Comparison of ENCODE assay signal across 24 cellular contexts in the genomic region with DNA sequence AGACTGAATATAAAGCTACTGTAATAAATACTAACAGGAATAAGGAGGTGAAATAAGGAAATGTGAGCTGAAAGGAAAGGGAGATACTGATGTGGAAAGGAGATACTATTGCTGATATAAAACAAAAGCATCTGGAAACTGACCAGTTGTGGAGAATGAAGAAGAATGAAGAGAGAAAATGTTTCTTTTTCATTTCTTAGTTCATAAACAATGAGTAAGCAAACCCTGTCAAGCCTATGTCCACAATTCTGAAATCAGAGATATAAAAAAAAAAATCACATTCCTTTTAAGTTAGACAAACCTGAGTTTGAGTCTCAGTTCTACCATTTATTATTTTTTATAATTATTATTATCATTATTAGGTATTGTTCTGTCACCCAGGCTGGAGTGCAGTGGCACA.
DNase-seq lines count a peak whose midpoint lies in the region; ATAC-seq and TF ChIP-seq lines count a peak whose summit lies in the region.
"Had no signal": no experiment of that assay in that cellular context is flagged by ENCODE, and none has a peak within 500 bp of the region (broad histone marks: within the 10 kb centered on the region; RNA-seq: fewer than 3 reads in every experiment).

No MANE protein-coding gene starts in this region.

- H3K27ac ChIP-seq in PC-9 (no peak overlapping the region), right atrium auricular region (no peak overlapping the region), psoas muscle (no peak overlapping the region)
- H3K27ac ChIP-seq: pancreas, right lobe of liver, stomach had no signal

- H3K4me2 ChIP-seq in PC-9: no peak overlapping the region

- no TSS peak for BruUV-seq in PC-9 (replicated peaks; lab: Mats Ljungman, UMichigan)

- TF ChIP-seq CTCF in AG09309 (IDR thresholded peaks at IDR 0.05; ENCODE audit: control insufficient read depth, insufficient read depth, low read depth, low read length, missing control alignments) (no peak), choroid plexus epithelial cell (conservative IDR thresholded peaks at IDR 0.05; ENCODE audit: low read depth, low read length) (no peak), PC-9 (conservative IDR thresholded peaks at IDR 0.05) (no peak), right atrium auricular region (IDR thresholded peaks at IDR 0.05) (no peak), psoas muscle (IDR thresholded peaks at IDR 0.05) (no peak)

- DNase-seq in AG09309 (ENCODE audit: low read depth) (peak; percentile 29), NCI-H226 (peak; percentile 38), choroid plexus epithelial cell (ENCODE audit: low read depth) (peak; percentile 53), kidney glomerular epithelial cell (lab: John Stamatoyannopoulos, UW) (peak; percentile 21), PC-9 (no peak), right atrium auricular region (ENCODE audit: low spot score) (no peak), psoas muscle (no peak)
- DNase-seq: activated CD8-positive, alpha-beta T cell treated with anti-CD3 and anti-CD28 coated beads for 36 hours; activated naive CD4-positive, alpha-beta T cell; amygdala; C1 segment of cervical spinal cord; Calu3; glutamatergic neuron; left colon; naive thymus-derived CD8-positive, alpha-beta T cell; pancreas; right lobe of liver; stimulated activated CD4-positive, alpha-beta T cell treated with anti-CD3 and anti-CD28 coated beads, Interleukin-15, amount 100 ng/mL, for 24 hours; stomach; trophoblast cell had no signal

- H2AFZ ChIP-seq in PC-9: no peak overlapping the region

- peaks cover 26% of the 10 kb centered on the region for H3F3A ChIP-seq in PC-9 (ENCODE audit: insufficient read depth, low read depth)

- H3K79me2 ChIP-seq in PC-9 (ENCODE audit: low read depth): no peaks in the 10 kb centered on the region

- intact Hi-C loops in PC-9 (cut with micrococcal nuclease; ENCODE audit: unreplicated experiment): loop anchor here (10.0 kb wide), 1 partner anchor 1664 kb away; the partner anchor contains the start of gene PHACTR2
- intact Hi-C loops in psoas muscle (cut with DNase I): no loop called here

- peaks cover 33% of the 10 kb centered on the region for H3K4me1 ChIP-seq in PC-9 (replicated peaks; ENCODE audit: insufficient read depth)
- H3K4me1 ChIP-seq in right atrium auricular region: no peaks in the 10 kb centered on the region
- no peaks in the 10 kb centered on the region for H3K4me1 ChIP-seq in psoas muscle
- H3K4me1 ChIP-seq: HAP-1, pancreas, right lobe of liver had no signal

- H3K4me3 ChIP-seq in AG09309 (ENCODE audit: control insufficient read depth, low read depth, low read length) (no peak overlapping the region), choroid plexus epithelial cell (ENCODE audit: low read depth, low read length) (no peak overlapping the region), PC-9 (no peak overlapping the region), right atrium auricular region (no peak overlapping the region), psoas muscle (no peak overlapping the region)
- H3K4me3 ChIP-seq: HAP-1, K562, pancreas, right lobe of liver, stomach had no signal

- H3K9me2 ChIP-seq in PC-9 (ENCODE audit: insufficient read depth): no peaks in the 10 kb centered on the region

- H3K9me3 ChIP-seq in PC-9 (ENCODE audit: insufficient read depth, low read depth) (peaks cover 17% of the 10 kb centered on the region; the same call in 1 of the 2 replicates), right atrium auricular region (peaks cover 0 to 4% of the 10 kb centered on the region in 2 donors), psoas muscle (no peaks in the 10 kb centered on the region)
- H3K9me3 ChIP-seq: HAP-1, pancreas, right lobe of liver, stomach had no signal

- ATAC-seq in psoas muscle (no peak), GM18870 (IDR thresholded peaks at IDR 0.05; ENCODE audit: unreplicated experiment) (no peak)
- ATAC-seq: activated CD4-positive, CD25-positive, alpha-beta regulatory T cell treated with anti-CD3 and anti-CD28 coated beads, Interleukin-2, amount 50 U/mL, for 24 hours; activated CD8-positive, alpha-beta T cell treated with anti-CD3 and anti-CD28 coated beads for 36 hours; K562; left colon; naive thymus-derived CD8-positive, alpha-beta T cell; pancreas; right lobe of liver had no signal

- H3K27me3 ChIP-seq in PC-9 (ENCODE audit: insufficient read depth, low read depth) (no peaks in the 10 kb centered on the region), right atrium auricular region (no peaks in the 10 kb centered on the region), psoas muscle (ENCODE audit: insufficient read depth in 3 of 3, low read length in 2 of 3) (no peaks in the 10 kb centered on the region)
- H3K27me3 ChIP-seq: pancreas, right lobe of liver, stomach had no signal

- no peaks in the 10 kb centered on the region for H4K20me1 ChIP-seq in PC-9 (ENCODE audit: insufficient read depth)

- CTCF ChIA-PET in PC-9 (lab: Charles Lee): no interaction called here

- no peaks in the 10 kb centered on the region for H3K36me3 ChIP-seq in PC-9 (ENCODE audit: low read depth)
- no peaks in the 10 kb centered on the region for H3K36me3 ChIP-seq in right atrium auricular region
- H3K36me3 ChIP-seq in psoas muscle (ENCODE audit: insufficient read depth in 1 of 2, low read depth in 1 of 2): no peaks in the 10 kb centered on the region
- H3K36me3 ChIP-seq: HAP-1, pancreas, right lobe of liver, stomach had no signal

- POLR2A ChIA-PET in PC-9 (lab: Charles Lee; ENCODE audit: unreplicated experiment): interaction anchor here (0.7 kb wide), 1 partner anchor 12 kb away, joined by 4 read pairs; no protein-coding TSS in a partner anchor

Comparison
In these comparisons a context has a peak if more than half of its experiments do, and no peak if none do; other contexts are left out.
1. DNase-seq: peak in AG09309 (single experiment), NCI-H226 (single experiment), choroid plexus epithelial cell (single experiment) and kidney glomerular epithelial cell (single experiment); none in PC-9 (0 of 2), right atrium auricular region (single experiment) and psoas muscle (0 of 2).